In the genomic region with DNA sequence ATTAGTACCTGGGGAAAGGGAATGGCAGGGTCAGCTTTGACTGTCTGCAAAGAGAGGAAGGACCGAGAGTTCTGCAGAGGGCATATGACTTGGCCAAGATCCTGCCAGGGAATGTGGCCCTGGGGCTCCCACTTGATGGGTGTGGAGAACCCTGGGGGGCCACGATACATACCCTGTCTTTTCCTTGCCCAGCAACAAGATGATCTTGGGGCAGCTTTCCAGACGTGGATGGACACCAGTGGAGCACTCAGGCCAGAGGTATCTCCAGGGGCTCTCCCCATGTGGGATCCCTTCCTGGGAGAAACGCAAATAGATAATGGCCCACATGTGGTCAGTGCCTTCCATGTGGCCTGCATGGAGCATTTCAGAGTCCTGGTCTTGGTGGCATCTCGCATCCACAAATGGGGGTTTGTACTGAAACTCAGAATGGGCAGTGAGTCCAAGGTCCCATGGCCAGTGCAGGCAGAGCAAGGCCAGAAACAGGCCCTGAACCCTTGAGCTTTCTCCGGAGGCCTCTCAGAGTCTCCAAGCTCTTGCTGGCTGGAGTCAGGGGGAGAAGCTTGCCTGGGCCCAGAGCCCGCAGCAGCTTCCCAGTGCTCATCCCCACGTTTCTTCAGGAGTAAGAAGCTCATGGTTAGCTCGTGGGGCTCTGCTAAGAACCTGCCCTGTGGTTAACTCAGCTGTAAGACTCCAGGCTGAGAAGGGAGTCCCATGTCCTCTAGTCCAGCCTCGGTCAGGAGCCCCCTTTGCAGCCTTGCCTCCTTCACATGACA, we compare ENCODE assay signal across 1 cellular context.
TF ChIP-seq lines count a peak whose summit lies in the region.

No MANE protein-coding gene starts in this region.

TF ChIP-seq in HepG2, 621 proteins besides CTCF, POLR2A, EP300 and RAD21:
- TF ChIP-seq BRD4 (CRISPR knock-in tag; IDR thresholded peaks at IDR 0.05) (no peak), ZNF546 (CRISPR knock-in tag; conservative IDR thresholded peaks at IDR 0.05) (no peak), TOE1 (CRISPR knock-in tag; IDR thresholded peaks at IDR 0.05) (no peak)
- TF ChIP-seq, protein P1, sequence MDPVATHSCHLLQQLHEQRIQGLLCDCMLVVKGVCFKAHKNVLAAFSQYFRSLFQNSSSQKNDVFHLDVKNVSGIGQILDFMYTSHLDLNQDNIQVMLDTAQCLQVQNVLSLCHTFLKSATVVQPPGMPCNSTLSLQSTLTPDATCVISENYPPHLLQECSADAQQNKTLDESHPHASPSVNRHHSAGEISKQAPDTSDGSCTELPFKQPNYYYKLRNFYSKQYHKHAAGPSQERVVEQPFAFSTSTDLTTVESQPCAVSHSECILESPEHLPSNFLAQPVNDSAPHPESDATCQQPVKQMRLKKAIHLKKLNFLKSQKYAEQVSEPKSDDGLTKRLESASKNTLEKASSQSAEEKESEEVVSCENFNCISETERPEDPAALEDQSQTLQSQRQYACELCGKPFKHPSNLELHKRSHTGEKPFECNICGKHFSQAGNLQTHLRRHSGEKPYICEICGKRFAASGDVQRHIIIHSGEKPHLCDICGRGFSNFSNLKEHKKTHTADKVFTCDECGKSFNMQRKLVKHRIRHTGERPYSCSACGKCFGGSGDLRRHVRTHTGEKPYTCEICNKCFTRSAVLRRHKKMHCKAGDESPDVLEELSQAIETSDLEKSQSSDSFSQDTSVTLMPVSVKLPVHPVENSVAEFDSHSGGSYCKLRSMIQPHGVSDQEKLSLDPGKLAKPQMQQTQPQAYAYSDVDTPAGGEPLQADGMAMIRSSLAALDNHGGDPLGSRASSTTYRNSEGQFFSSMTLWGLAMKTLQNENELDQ (CRISPR knock-in tag; IDR thresholded peaks at IDR 0.05; ENCODE audit: borderline replicate concordance): no peak
- TF ChIP-seq, protein P2, sequence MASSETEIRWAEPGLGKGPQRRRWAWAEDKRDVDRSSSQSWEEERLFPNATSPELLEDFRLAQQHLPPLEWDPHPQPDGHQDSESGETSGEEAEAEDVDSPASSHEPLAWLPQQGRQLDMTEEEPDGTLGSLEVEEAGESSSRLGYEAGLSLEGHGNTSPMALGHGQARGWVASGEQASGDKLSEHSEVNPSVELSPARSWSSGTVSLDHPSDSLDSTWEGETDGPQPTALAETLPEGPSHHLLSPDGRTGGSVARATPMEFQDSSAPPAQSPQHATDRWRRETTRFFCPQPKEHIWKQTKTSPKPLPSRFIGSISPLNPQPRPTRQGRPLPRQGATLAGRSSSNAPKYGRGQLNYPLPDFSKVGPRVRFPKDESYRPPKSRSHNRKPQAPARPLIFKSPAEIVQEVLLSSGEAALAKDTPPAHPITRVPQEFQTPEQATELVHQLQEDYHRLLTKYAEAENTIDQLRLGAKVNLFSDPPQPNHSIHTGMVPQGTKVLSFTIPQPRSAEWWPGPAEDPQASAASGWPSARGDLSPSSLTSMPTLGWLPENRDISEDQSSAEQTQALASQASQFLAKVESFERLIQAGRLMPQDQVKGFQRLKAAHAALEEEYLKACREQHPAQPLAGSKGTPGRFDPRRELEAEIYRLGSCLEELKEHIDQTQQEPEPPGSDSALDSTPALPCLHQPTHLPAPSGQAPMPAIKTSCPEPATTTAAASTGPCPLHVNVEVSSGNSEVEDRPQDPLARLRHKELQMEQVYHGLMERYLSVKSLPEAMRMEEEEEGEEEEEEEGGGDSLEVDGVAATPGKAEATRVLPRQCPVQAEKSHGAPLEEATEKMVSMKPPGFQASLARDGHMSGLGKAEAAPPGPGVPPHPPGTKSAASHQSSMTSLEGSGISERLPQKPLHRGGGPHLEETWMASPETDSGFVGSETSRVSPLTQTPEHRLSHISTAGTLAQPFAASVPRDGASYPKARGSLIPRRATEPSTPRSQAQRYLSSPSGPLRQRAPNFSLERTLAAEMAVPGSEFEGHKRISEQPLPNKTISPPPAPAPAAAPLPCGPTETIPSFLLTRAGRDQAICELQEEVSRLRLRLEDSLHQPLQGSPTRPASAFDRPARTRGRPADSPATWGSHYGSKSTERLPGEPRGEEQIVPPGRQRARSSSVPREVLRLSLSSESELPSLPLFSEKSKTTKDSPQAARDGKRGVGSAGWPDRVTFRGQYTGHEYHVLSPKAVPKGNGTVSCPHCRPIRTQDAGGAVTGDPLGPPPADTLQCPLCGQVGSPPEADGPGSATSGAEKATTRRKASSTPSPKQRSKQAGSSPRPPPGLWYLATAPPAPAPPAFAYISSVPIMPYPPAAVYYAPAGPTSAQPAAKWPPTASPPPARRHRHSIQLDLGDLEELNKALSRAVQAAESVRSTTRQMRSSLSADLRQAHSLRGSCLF (CRISPR knock-in tag; IDR thresholded peaks at IDR 0.05; ENCODE audit: borderline replicate concordance): no peak
